Comparison of ENCODE assay signal across 8 cellular contexts in the genomic region with DNA sequence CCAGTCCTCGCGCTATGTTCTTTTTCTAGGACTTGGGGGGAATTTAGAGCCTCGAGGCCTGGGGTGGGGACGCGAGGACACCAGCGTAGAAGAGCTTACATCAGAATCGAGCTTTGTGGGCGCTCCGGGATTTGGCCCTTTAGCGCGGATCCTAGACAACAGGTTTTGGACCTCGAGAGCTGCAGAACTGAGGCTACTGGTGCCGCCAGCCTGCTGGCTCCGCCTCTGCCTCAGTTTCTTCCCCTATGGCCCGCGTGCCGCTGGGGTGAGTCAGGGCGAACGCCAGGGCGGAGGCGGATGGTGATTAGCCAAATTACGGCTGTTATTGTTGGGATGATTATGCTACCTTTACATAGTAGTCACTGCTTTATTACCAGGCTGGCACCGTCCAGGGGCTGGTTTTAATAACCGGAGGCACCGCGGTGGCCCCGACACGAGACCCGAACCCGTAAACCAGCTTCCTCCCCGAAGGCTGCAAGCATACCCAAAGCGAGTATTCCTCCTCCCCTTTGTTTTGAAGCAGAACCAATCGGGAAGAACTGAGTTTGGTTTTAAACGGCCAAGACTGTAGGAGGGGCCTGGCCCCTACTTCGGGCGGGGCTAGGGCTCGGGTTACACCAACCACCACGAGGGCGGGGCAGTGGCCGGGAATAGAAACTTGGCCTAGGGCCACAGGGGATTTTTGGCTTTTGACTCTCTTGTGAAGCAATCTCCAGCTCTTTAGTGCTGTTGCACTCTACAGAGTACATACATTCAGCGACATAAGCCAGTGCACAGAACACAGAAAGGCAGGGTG.
DNase-seq lines count a peak whose midpoint lies in the region; ATAC-seq and TF ChIP-seq lines count a peak whose summit lies in the region.

No MANE protein-coding gene starts in this region.

- peaks cover 17% of the 10 kb centered on the region for H3K4me1 ChIP-seq in OCI-LY3 (ENCODE audit: low read length)

- DNase-seq in DMS 273 treated with DMSO at 0.1 percent for 48 hours (lab: John Stamatoyannopoulos, UW): peak; percentile 95
- peak; percentile 91 for DNase-seq in HuH-7.5 (ENCODE audit: low spot score)
- peak; percentile 79 for DNase-seq in activated T-cell treated with anti-CD3 and anti-CD28 coated beads for 24 hours (ENCODE audit: low read depth)
- peak; percentile 94 for DNase-seq in epidermal melanocyte (ENCODE audit: insufficient read length, low spot score)
- DNase-seq in middle frontal gyrus (ENCODE audit: extremely low spot score, low spot score): peak; percentile 82
- peak; percentile 67 to 83 for DNase-seq in stimulated activated CD8-positive, alpha-beta memory T cell treated with anti-CD3 and anti-CD28 coated beads, Interleukin-2, amount 100 ng/mL, for 1 hour (ENCODE audit: low read depth in 2 of 2)

- no peak for TF ChIP-seq CTCF in OCI-LY3 (IDR thresholded peaks at IDR 0.05; ENCODE audit: low read depth, low read length)

- peak overlapping the region; percentile 96 for H3K9ac ChIP-seq in OCI-LY3 (ENCODE audit: low read length)

- peak; percentile 70 for ATAC-seq in GM21528 (IDR thresholded peaks at IDR 0.05; ENCODE audit: low FRiP score, unreplicated experiment)

- peak overlapping the region; percentile 81 for H3K4me3 ChIP-seq in OCI-LY3 (ENCODE audit: low read length)

- H3K27ac ChIP-seq in OCI-LY3 (ENCODE audit: low read length): peak overlapping the region; percentile 89

- no peaks in the 10 kb centered on the region for H3K27me3 ChIP-seq in OCI-LY3 (ENCODE audit: low read depth, low read length)

- no peaks in the 10 kb centered on the region for H3K9me3 ChIP-seq in OCI-LY3 (ENCODE audit: insufficient read depth, low read length)

- peaks cover 21% of the 10 kb centered on the region for H3K79me2 ChIP-seq in OCI-LY3 (ENCODE audit: low read length)

- peaks cover 27% of the 10 kb centered on the region for H3K36me3 ChIP-seq in OCI-LY3 (replicated peaks; ENCODE audit: low read depth, low read length)

- peak overlapping the region; percentile 75 for H2AFZ ChIP-seq in OCI-LY3 (ENCODE audit: low read depth, low read length)

- peak overlapping the region; percentile 86 for H3K4me2 ChIP-seq in OCI-LY3 (ENCODE audit: low read length)

- no peaks in the 10 kb centered on the region for H4K20me1 ChIP-seq in OCI-LY3 (ENCODE audit: insufficient read depth, low read length)

Comparison
In these comparisons a context has a peak if more than half of its experiments do, and no peak if none do; other contexts are left out.
1. Peak in every context shown above with its lines: DNase-seq, ATAC-seq, H3K4me3 ChIP-seq and H3K27ac ChIP-seq.